In genomic region chr1:225778412-225778669, GRCh38 we compare ENCODE assay signal across 10 cellular contexts. TPM values are rescaled to one million over a fixed set of nuclear protein-coding genes. Genes with fewer than 3 reads are reported as not detected.
DNase-seq lines count a peak whose midpoint lies in the region; ATAC-seq and TF ChIP-seq lines count a peak whose summit lies in the region.
"Had no signal": no experiment of that assay in that cellular context is flagged by ENCODE, and none has a peak within 500 bp of the region (broad histone marks: within the 10 kb centered on the region; RNA-seq: fewer than 3 reads in every experiment).

No MANE protein-coding gene starts in this region.

- DNase-seq in BE2C (no peak), NB4 (ENCODE audit: low read depth) (no peak), epithelial cell of proximal tubule (ENCODE audit: low read depth) (no peak), T-helper 17 cell (no peak), OCI-M2 (lab: John Stamatoyannopoulos, UW; ENCODE audit: unreplicated experiment) (no peak), DMS79 treated with DMSO at 0.1 percent for 48 hours (lab: John Stamatoyannopoulos, UW) (no peak)
- no peak for DNase-seq in activated T-cell treated with anti-CD3 and anti-CD28 coated beads, Interleukin-2, amount 50 U/mL, for 48 hours

- H3K4me3 ChIP-seq in BE2C (ENCODE audit: low read depth, low read length) (peak overlapping the region; percentile 80), NB4 (ENCODE audit: low read depth, low read length) (peak overlapping the region; percentile 93), epithelial cell of proximal tubule (ENCODE audit: low read depth, low read length) (peak overlapping the region; percentile 96), neutrophil (ENCODE audit: low read depth in 1 of 2, low read length in 1 of 2) (peak overlapping the region; percentile 83 to 97)

- no peak for ATAC-seq in T-helper 17 cell

- peak overlapping the region; percentile 92 for H3K27ac ChIP-seq in neutrophil

- H3K27me3 ChIP-seq in BE2C (no peaks in the 10 kb centered on the region), neutrophil (no peaks in the 10 kb centered on the region)

- H3K9me3 ChIP-seq in BE2C, result no peaks in the 10 kb centered on the region
- no peaks in the 10 kb centered on the region for H3K9me3 ChIP-seq in neutrophil
- H3K9me3 ChIP-seq in T-helper 17 cell (ENCODE audit: control insufficient read depth, low read length, poor library complexity, severe bottlenecking), result no peaks in the 10 kb centered on the region

- H3K27me3 Mint-ChIP-seq in T-helper 17 cell, result no peaks in the 10 kb centered on the region
- H3K27me3 Mint-ChIP-seq: activated naive CD8-positive, alpha-beta T cell; memory B cell had no signal

- TF ChIP-seq POLR2A in NB4 (IDR thresholded peaks at IDR 0.05; ENCODE audit: extremely low read depth, insufficient read length), result no peak

- H3K27ac Mint-ChIP-seq in T-helper 17 cell, result no peak overlapping the region
- H3K27ac Mint-ChIP-seq: activated naive CD8-positive, alpha-beta T cell; memory B cell had no signal

- no peak overlapping the region for H3K4me3 Mint-ChIP-seq in T-helper 17 cell
- H3K4me3 Mint-ChIP-seq: activated naive CD8-positive, alpha-beta T cell; memory B cell had no signal

- no peak for TF ChIP-seq CTCF in BE2C (IDR thresholded peaks at IDR 0.05; ENCODE audit: low read depth, low read length)
- TF ChIP-seq CTCF in NB4 (IDR thresholded peaks at IDR 0.05; ENCODE audit: low read depth, low read length), result no peak
- no peak for TF ChIP-seq CTCF in epithelial cell of proximal tubule (conservative IDR thresholded peaks at IDR 0.05; ENCODE audit: low read depth, low read length)
- TF ChIP-seq CTCF in neutrophil (IDR thresholded peaks at IDR 0.05), result no peak

- H3K36me3 Mint-ChIP-seq in T-helper 17 cell (ENCODE audit: low read depth), result peaks cover 3% of the 10 kb centered on the region

- H3K4me1 Mint-ChIP-seq in T-helper 17 cell, result peaks cover 27% of the 10 kb centered on the region

- H3K36me3 ChIP-seq in BE2C (peaks cover 29% of the 10 kb centered on the region), neutrophil (no peaks in the 10 kb centered on the region)

- peaks cover 5% of the 10 kb centered on the region; the same call in 1 of the 2 replicates for H3K4me1 ChIP-seq in BE2C
- peaks cover 57 to 61% of the 10 kb centered on the region in 2 experiments for H3K4me1 ChIP-seq in neutrophil (ENCODE audit: control insufficient read depth in 1 of 2, insufficient read depth in 1 of 2, low read depth in 1 of 2, low read length in 1 of 2)

RNA-seq across cellular contexts. Expression of gene SRP9, which starts 0.7 kb away (rescaled TPM):
- polyA plus RNA-seq in BE2C (2012; ENCODE audit: insufficient read depth, insufficient read length, low read depth), result 555 TPM
- 313 and 368 TPM in 2 replicates for total RNA-seq in epithelial cell of proximal tubule
- total RNA-seq in T-helper 17 cell, result 10 to 100 TPM; 85.5 to 87.6 TPM

RNA-seq across cellular contexts. Expression of gene EPHX1, which starts 31.6 kb away (rescaled TPM):
- 19.8 TPM for polyA plus RNA-seq in BE2C (2012; ENCODE audit: insufficient read depth, insufficient read length, low read depth)
- total RNA-seq in epithelial cell of proximal tubule, result 20.1 and 20.3 TPM in 2 replicates
- 1 to 10 TPM in 1 of 2 donors, under 1 TPM in 1; 0.94 to 1.3 TPM for total RNA-seq in T-helper 17 cell
